10 cellular contexts compared by ENCODE assay signal in the genomic region with DNA sequence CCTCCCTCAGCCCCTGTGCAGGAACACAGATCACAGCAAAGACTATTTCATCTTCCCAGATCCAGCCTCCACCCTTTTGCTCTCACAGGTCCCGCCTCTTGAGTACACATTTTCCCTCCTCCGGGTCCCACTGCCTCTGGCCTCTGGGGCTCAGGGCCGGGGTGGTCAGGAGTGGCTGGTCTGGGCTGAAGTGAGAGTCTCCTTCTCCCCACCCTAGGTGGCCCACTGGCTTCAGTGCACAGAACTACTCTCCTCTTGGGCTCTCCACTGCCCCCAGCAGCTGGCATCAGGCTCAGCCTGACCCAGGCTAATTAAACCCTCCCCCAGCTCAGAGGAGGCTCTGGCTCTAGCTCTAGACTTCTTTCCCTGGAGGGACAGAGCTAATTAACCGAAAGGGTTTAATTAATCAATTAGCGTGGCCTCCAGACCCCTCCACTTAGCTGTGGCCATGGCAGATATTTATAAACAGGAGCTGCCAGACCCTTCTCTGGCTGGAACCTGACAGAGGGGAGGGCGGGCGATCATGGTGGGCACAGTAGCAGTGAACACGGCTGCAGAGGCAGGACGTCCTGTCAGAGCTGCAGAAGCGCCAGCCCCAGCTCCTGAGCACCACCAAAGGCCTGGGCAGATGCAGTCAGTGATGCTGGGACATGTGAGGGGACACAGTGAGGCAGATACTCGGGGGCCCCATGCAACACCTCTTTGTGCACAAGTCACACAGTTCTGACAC. TPM values are rescaled to one million over a fixed set of nuclear protein-coding genes. Genes with fewer than 3 reads are reported as not detected.
DNase-seq lines count a peak whose midpoint lies in the region; ATAC-seq and TF ChIP-seq lines count a peak whose summit lies in the region.
"Had no signal": no experiment of that assay in that cellular context is flagged by ENCODE, and none has a peak within 500 bp of the region (broad histone marks: within the 10 kb centered on the region; RNA-seq: fewer than 3 reads in every experiment).

No MANE protein-coding gene starts in this region.

- ATAC-seq in GM18870 (IDR thresholded peaks at IDR 0.05; ENCODE audit: unreplicated experiment) = no peak

- H3K9me3 ChIP-seq in vagina = no peaks in the 10 kb centered on the region

- DNase-seq in GM10266 (ENCODE audit: extremely low spot score) (no peak), RPMI8226 (peak; percentile 50), foreskin fibroblast (peak in 1 of 2 donors; percentile 61), pons (ENCODE audit: low spot score) (peak; percentile 90), NCI-H1436 treated with DMSO at 0.1 percent for 48 hours (lab: John Stamatoyannopoulos, UW) (no peak), vagina (ENCODE audit: extremely low spot score in 2 of 2) (no peak)
- DNase-seq in activated CD4-positive, CD25-positive, alpha-beta regulatory T cell treated with anti-CD3 and anti-CD28 coated beads, Interleukin-2, amount 50 U/mL, for 72 hours = no peak
- DNase-seq: naive B cell, NCI-H1105 treated with DMSO at 0.1 percent for 48 hours had no signal

- no peaks in the 10 kb centered on the region for H3K27me3 ChIP-seq in vagina

- no peaks in the 10 kb centered on the region for H3K36me3 ChIP-seq in vagina

- no peak overlapping the region for H3K27ac ChIP-seq in vagina

- TF ChIP-seq CTCF in GM10266 (IDR thresholded peaks at IDR 0.05; ENCODE audit: control insufficient read depth, insufficient read depth, low read depth, missing control alignments) = peak; percentile 18
- peak; percentile 34 for TF ChIP-seq CTCF in foreskin fibroblast (IDR thresholded peaks at IDR 0.05; ENCODE audit: low read depth, low read length)
- TF ChIP-seq CTCF in vagina (IDR thresholded peaks at IDR 0.05) = no peak

- no peak overlapping the region for H3K4me3 ChIP-seq in foreskin fibroblast (ENCODE audit: low read depth in 1 of 2, low read length in 2 of 2)
- no peak overlapping the region for H3K4me3 ChIP-seq in vagina

- intact Hi-C loops in vagina (cut with DNase I) = no loop called here

- TF ChIP-seq POLR2A in vagina (IDR thresholded peaks at IDR 0.05) = no peak

- H3K4me1 ChIP-seq in vagina = peaks cover 62% of the 10 kb centered on the region

RNA-seq across cellular contexts. Expression of a gene that starts 15.1 kb away (rescaled TPM):
- total RNA-seq in vagina = 59.9 TPM

RNA-seq across cellular contexts. Expression of a gene that starts 45.6 kb away (rescaled TPM):
- 1,678 TPM for total RNA-seq in vagina

RNA-seq across cellular contexts. Expression of a gene that starts 57.9 kb away (rescaled TPM):
- 29.7 TPM for total RNA-seq in vagina

Comparison
In these comparisons a context has a peak if more than half of its experiments do, and no peak if none do; other contexts are left out.
1. DNase-seq: peak in RPMI8226 (single experiment) and pons (single experiment); none in GM10266 (single experiment), activated CD4-positive, CD25-positive, alpha-beta regulatory T cell treated with anti-CD3 and anti-CD28 coated beads, Interleukin-2, amount 50 U/mL, for 72 hours (single experiment), NCI-H1436 treated with DMSO at 0.1 percent for 48 hours (single experiment) and vagina (0 of 2).
2. CTCF ChIP-seq: peak in GM10266 (single experiment) and foreskin fibroblast (single experiment); none in vagina (0 of 3).